In the genomic region with DNA sequence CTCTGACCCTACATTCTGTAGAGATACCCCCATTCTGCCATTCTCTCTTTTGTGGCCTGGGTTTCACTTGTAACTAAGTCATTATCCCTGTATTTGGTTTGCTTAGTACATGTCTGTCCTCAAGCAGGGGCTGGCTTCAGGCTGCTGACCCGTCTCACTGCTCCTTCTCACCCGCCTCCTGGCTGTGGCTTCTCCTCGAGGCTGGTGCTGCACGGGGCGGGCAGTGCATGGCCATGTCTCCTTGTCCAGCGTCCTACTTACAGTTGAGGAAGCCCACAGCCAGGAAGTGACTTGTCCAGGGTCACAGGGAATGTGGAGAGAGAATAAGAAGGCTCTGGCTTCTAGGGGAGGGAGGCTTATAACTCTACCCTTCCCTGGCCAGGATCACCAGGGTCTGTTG, we compare ENCODE assay signal across 35 cellular contexts. TPM values are rescaled to one million over a fixed set of nuclear protein-coding genes. Genes with fewer than 3 reads are reported as not detected.
"Had no signal": no experiment of that assay in that cellular context is flagged by ENCODE, and none has a peak within 500 bp of the region (broad histone marks: within the 10 kb centered on the region; RNA-seq: fewer than 3 reads in every experiment).

No MANE protein-coding gene starts in this region.

- H3K4me1 ChIP-seq: adrenal gland, body of pancreas, breast epithelium had no signal

- FAIRE-seq: astrocyte, TTC549 had no signal

- H3K4me3 ChIP-seq: adrenal gland, body of pancreas, breast epithelium had no signal

- ATAC-seq: activated CD8-positive, alpha-beta T cell treated with anti-CD3 and anti-CD28 coated beads for 36 hours; activated naive CD4-positive, alpha-beta T cell treated with anti-CD3 and anti-CD28 coated beads, Interleukin-2, amount 50 U/mL, for 72 hours; activated T-cell treated with anti-CD3 and anti-CD28 coated beads, Interleukin-2, amount 50 U/mL, for 4 hours; activated T-cell treated with anti-CD3 and anti-CD28 coated beads, Interleukin-2, amount 50 U/mL, for 72 hours; activated T-helper 17 cell treated with anti-CD3 and anti-CD28 coated beads, Interleukin-2, amount 50 U/mL, for 72 hours; body of pancreas had no signal

- H3K9me3 ChIP-seq: adrenal gland, body of pancreas, breast epithelium had no signal

- H3K27ac ChIP-seq: adrenal gland, body of pancreas, brain microvascular endothelial cell, breast epithelium, VCaP had no signal

- H3K36me3 ChIP-seq: adrenal gland, brain microvascular endothelial cell, breast epithelium had no signal

- H3K27me3 ChIP-seq: adrenal gland, body of pancreas, brain microvascular endothelial cell, breast epithelium had no signal

- DNase-seq: activated B cell treated with CpG ODN at 0.5 μM for 24 hours; activated CD4-positive, alpha-beta memory T cell treated with anti-CD3 and anti-CD28 coated beads for 36 hours; activated CD4-positive, alpha-beta T cell treated with anti-CD3 and anti-CD28 coated beads for 4 hours; activated CD4-positive, alpha-beta T cell treated with anti-CD3 and anti-CD28 coated beads, Interleukin-2, amount 50 U/mL, for 1 hour; activated CD4-positive, alpha-beta T cell treated with anti-CD3 and anti-CD28 coated beads, Interleukin-2, amount 50 U/mL, for 4 hours; activated CD4-positive, CD25-positive, alpha-beta regulatory T cell treated with anti-CD3 and anti-CD28 coated beads, Interleukin-2, amount 50 U/mL, for 72 hours; activated CD8-positive, alpha-beta memory T cell treated with anti-CD3 and anti-CD28 coated beads, Interleukin-2, amount 50 U/mL, for 4 hours; activated CD8-positive, alpha-beta T cell treated with anti-CD3 and anti-CD28 coated beads for 36 hours; activated effector memory CD4-positive, alpha-beta T cell treated with anti-CD3 and anti-CD28 coated beads, Interleukin-2, amount 50 U/mL, for 16 hours; activated gamma-delta T cell treated with Interleukin-2 at 50 U/mL for 16 hours; activated naive CD4-positive, alpha-beta T cell; activated naive CD4-positive, alpha-beta T cell treated with anti-CD3 and anti-CD28 coated beads for 36 hours; activated naive CD4-positive, alpha-beta T cell treated with anti-CD3 and anti-CD28 coated beads, Interleukin-2, amount 50 U/mL, for 16 hours; activated naive CD8-positive, alpha-beta T cell treated with anti-CD3 and anti-CD28 coated beads for 36 hours; activated T-cell treated with anti-CD3 and anti-CD28 coated beads for 4 hours; activated T-cell treated with anti-CD3 and anti-CD28 coated beads, Interleukin-2, amount 50 U/mL, for 1 hour; activated T-cell treated with anti-CD3 and anti-CD28 coated beads, Interleukin-2, amount 50 U/mL, for 4 hours; activated T-cell treated with anti-CD3 and anti-CD28 coated beads, Interleukin-2, amount 50 U/mL, for 72 hours; adrenal gland; amniotic stem cell; aorta; body of pancreas; brain microvascular endothelial cell; central memory CD4-positive, alpha-beta T cell; T-helper 2 cell; T-helper 9 cell had no signal

RNA-seq across cellular contexts. Expression of a gene that starts 11.3 kb away (rescaled TPM):
- total RNA-seq: activated CD4-positive, alpha-beta memory T cell treated with anti-CD3 and anti-CD28 coated beads for 36 hours; activated CD8-positive, alpha-beta memory T cell treated with anti-CD3 and anti-CD28 coated beads for 36 hours; activated CD8-positive, alpha-beta T cell treated with anti-CD3 and anti-CD28 coated beads for 36 hours; activated naive CD4-positive, alpha-beta T cell treated with anti-CD3 and anti-CD28 coated beads for 36 hours; activated naive CD8-positive, alpha-beta T cell treated with anti-CD3 and anti-CD28 coated beads for 36 hours; activated T-cell treated with anti-CD3 and anti-CD28 coated beads, Interleukin-2, amount 50 U/mL, for 4 hours; activated T-cell treated with anti-CD3 and anti-CD28 coated beads, Interleukin-2, amount 50 U/mL, for 72 hours; activated T-helper 17 cell treated with anti-CD3 and anti-CD28 coated beads, Interleukin-2, amount 50 U/mL, for 72 hours; adrenal gland; aorta; astrocyte; body of pancreas; breast epithelium; cardiac septum; cerebellum had no signal
- polyA plus RNA-seq: adrenal gland, aorta had no signal
